In genomic region chr6:41150671-41151070, GRCh38 we compare ENCODE assay signal across 25 cellular contexts. TPM values are rescaled to one million over a fixed set of nuclear protein-coding genes. Genes with fewer than 3 reads are reported as not detected.
A peak's percentile ranks its signal among the peaks of the same experiment; 100 is the strongest.
DNase-seq lines count a peak whose midpoint lies in the region; ATAC-seq and TF ChIP-seq lines count a peak whose summit lies in the region.
"Had no signal": no experiment of that assay in that cellular context is flagged by ENCODE, and none has a peak within 500 bp of the region (broad histone marks: within the 10 kb centered on the region; RNA-seq: fewer than 3 reads in every experiment).

No MANE protein-coding gene starts in this region.

- H3K9me3 Mint-ChIP-seq in GM23338 (no peaks in the 10 kb centered on the region), WTC11 (no peaks in the 10 kb centered on the region)
- H3K9me3 Mint-ChIP-seq: CD4-positive, alpha-beta T cell; HFFc6 had no signal

- H3K27ac ChIP-seq in GM23338 (ENCODE audit: low read depth) = no peak overlapping the region
- H3K27ac ChIP-seq in foreskin keratinocyte = no peak overlapping the region
- H3K27ac ChIP-seq: 22Rv1, BLaER1, RWPE1, SK-N-MC had no signal

- no peaks in the 10 kb centered on the region for H3F3A ChIP-seq in GM23338 (replicated peaks; ENCODE audit: low read depth)

- intact Hi-C loops in left ventricle myocardium superior (cut with micrococcal nuclease) = no loop called here

- POLR2A ChIA-PET in WTC11 (lab: Charles Lee) = no interaction called here

- ATAC-seq in GM23338 (peak; percentile 65), WTC11 (peak; percentile 75), foreskin keratinocyte (no peak), HG03097 (IDR thresholded peaks at IDR 0.05; ENCODE audit: low FRiP score, unreplicated experiment) (no peak), left ventricle myocardium superior (no peak), HG03439 (IDR thresholded peaks at IDR 0.05; ENCODE audit: unreplicated experiment) (no peak)

- H3K27me3 Mint-ChIP-seq in GM23338 (ENCODE audit: insufficient read depth, low read depth, poor library complexity) = peaks cover 10% of the 10 kb centered on the region
- peaks cover 9% of the 10 kb centered on the region for H3K27me3 Mint-ChIP-seq in WTC11 (ENCODE audit: low read depth)
- H3K27me3 Mint-ChIP-seq: CD4-positive, alpha-beta T cell had no signal

- H3K4me2 ChIP-seq in GM23338 = no peak overlapping the region
- H3K4me2 ChIP-seq: BLaER1 had no signal

- H2AFZ ChIP-seq in GM23338 = no peak overlapping the region

- H3K27me3 ChIP-seq in GM23338 (ENCODE audit: insufficient read depth) (no peaks in the 10 kb centered on the region), foreskin keratinocyte (no peaks in the 10 kb centered on the region)
- H3K27me3 ChIP-seq: BLaER1 had no signal

- H3K4me1 Mint-ChIP-seq in GM23338 (peaks cover 8% of the 10 kb centered on the region), WTC11 (peaks cover 11% of the 10 kb centered on the region)

- H3K27ac Mint-ChIP-seq in GM23338 (no peak overlapping the region), WTC11 (no peak overlapping the region)
- H3K27ac Mint-ChIP-seq: CD4-positive, alpha-beta T cell; HFFc6 had no signal

- no peaks in the 10 kb centered on the region for H3K36me3 Mint-ChIP-seq in GM23338 (ENCODE audit: low read depth)
- H3K36me3 Mint-ChIP-seq in WTC11 = no peaks in the 10 kb centered on the region

- no peaks in the 10 kb centered on the region for H4K20me1 ChIP-seq in GM23338 (replicated peaks; ENCODE audit: insufficient read depth)
- H4K20me1 ChIP-seq: BLaER1 had no signal

- TF ChIP-seq CTCF in GM23338 (conservative IDR thresholded peaks at IDR 0.05; ENCODE audit: low read depth in 2 of 2) (peak; percentile 12 to 43; a peak in 2 of 4 replicates), WTC11 (IDR thresholded peaks at IDR 0.05) (no peak), foreskin keratinocyte (conservative IDR thresholded peaks at IDR 0.05) (peak; percentile 34)

- H3K4me1 ChIP-seq in GM23338 (ENCODE audit: insufficient read depth) (peaks cover 9% of the 10 kb centered on the region), foreskin keratinocyte (peaks cover 14% of the 10 kb centered on the region)

- no peak overlapping the region for H3K4me3 ChIP-seq in GM23338
- H3K4me3 ChIP-seq: BLaER1, SK-N-MC had no signal

- DNase-seq in DMS53 (lab: John Stamatoyannopoulos, UW) = peak; percentile 46
- DNase-seq in DMS53 treated with DMSO at 0.1 percent for 48 hours (lab: John Stamatoyannopoulos, UW; ENCODE audit: unreplicated experiment) = no peak
- no peak for DNase-seq in GM23338 (ENCODE audit: low spot score)
- no peak for DNase-seq in WTC11 (ENCODE audit: low spot score)
- DNase-seq in foreskin keratinocyte = no peak
- DNase-seq in left ventricle myocardium superior = no peak
- DNase-seq: ACHN; CD4-positive, alpha-beta T cell; COR-L47; DND-41; HFFc6; Karpas-422; NCI-H187 treated with DMSO at 0.1 percent for 48 hours; NCI-H2107; NK-92 treated with Interleukin-12 subunit alpha and Interleukin-12 subunit beta, amount 100 ng/mL, for 24 hours; SHP77 treated with DMSO at 0.1 percent for 48 hours; SW 1271 had no signal

- H3K4me3 Mint-ChIP-seq in GM23338 (no peak overlapping the region), WTC11 (no peak overlapping the region)
- H3K4me3 Mint-ChIP-seq: CD4-positive, alpha-beta T cell; HFFc6 had no signal

- H3K79me2 ChIP-seq in GM23338 (replicated peaks; ENCODE audit: insufficient read depth) = no peaks in the 10 kb centered on the region

- CTCF ChIA-PET in WTC11 (lab: Charles Lee) = interaction anchor here (1.3 to 1.5 kb wide), 2 partner anchors 32 to 49 kb away, joined by 4 to 5 read pairs; no protein-coding TSS in a partner anchor

- H3K36me3 ChIP-seq in GM23338 (ENCODE audit: insufficient read depth) = no peaks in the 10 kb centered on the region
- H3K36me3 ChIP-seq: BLaER1 had no signal

- 0 out of 2 replicates have a peak, but pooled peaks cover 3% of the 10 kb centered on the region for H3K9me2 ChIP-seq in GM23338 (ENCODE audit: insufficient read depth)

TF ChIP-seq in GM23338, 12 proteins besides CTCF, POLR2A, EP300 and RAD21 (continues in another document):
- TF ChIP-seq ZNF331 (CRISPR knock-in tag; IDR thresholded peaks at IDR 0.05; ENCODE audit: low read depth) (no peak), ZNF114 (CRISPR knock-in tag; IDR thresholded peaks at IDR 0.05) (no peak), JUNB (IDR thresholded peaks at IDR 0.05; ENCODE audit: unreplicated experiment) (no peak)
- TF ChIP-seq, protein P1, sequence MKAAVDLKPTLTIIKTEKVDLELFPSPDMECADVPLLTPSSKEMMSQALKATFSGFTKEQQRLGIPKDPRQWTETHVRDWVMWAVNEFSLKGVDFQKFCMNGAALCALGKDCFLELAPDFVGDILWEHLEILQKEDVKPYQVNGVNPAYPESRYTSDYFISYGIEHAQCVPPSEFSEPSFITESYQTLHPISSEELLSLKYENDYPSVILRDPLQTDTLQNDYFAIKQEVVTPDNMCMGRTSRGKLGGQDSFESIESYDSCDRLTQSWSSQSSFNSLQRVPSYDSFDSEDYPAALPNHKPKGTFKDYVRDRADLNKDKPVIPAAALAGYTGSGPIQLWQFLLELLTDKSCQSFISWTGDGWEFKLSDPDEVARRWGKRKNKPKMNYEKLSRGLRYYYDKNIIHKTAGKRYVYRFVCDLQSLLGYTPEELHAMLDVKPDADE (IDR thresholded peaks at IDR 0.05) = no peak

TF ChIP-seq in WTC11, 78 proteins besides CTCF, POLR2A, EP300 and RAD21 (continues in another document):
- TF ChIP-seq ZNF232 (CRISPR knock-in tag; IDR thresholded peaks at IDR 0.05) = no peak
- TF ChIP-seq, protein P2, sequence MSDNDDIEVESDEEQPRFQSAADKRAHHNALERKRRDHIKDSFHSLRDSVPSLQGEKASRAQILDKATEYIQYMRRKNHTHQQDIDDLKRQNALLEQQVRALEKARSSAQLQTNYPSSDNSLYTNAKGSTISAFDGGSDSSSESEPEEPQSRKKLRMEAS (CRISPR knock-in tag; IDR thresholded peaks at IDR 0.05) = no peak
- no peak for TF ChIP-seq TP53 (CRISPR knock-in tag; IDR thresholded peaks at IDR 0.05)
- TF ChIP-seq TEAD4 (CRISPR knock-in tag; IDR thresholded peaks at IDR 0.05) = no peak
- TF ChIP-seq, protein P3, sequence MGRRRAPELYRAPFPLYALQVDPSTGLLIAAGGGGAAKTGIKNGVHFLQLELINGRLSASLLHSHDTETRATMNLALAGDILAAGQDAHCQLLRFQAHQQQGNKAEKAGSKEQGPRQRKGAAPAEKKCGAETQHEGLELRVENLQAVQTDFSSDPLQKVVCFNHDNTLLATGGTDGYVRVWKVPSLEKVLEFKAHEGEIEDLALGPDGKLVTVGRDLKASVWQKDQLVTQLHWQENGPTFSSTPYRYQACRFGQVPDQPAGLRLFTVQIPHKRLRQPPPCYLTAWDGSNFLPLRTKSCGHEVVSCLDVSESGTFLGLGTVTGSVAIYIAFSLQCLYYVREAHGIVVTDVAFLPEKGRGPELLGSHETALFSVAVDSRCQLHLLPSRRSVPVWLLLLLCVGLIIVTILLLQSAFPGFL (CRISPR knock-in tag; IDR thresholded peaks at IDR 0.05; ENCODE audit: borderline replicate concordance) = no peak
- TF ChIP-seq, protein P4, sequence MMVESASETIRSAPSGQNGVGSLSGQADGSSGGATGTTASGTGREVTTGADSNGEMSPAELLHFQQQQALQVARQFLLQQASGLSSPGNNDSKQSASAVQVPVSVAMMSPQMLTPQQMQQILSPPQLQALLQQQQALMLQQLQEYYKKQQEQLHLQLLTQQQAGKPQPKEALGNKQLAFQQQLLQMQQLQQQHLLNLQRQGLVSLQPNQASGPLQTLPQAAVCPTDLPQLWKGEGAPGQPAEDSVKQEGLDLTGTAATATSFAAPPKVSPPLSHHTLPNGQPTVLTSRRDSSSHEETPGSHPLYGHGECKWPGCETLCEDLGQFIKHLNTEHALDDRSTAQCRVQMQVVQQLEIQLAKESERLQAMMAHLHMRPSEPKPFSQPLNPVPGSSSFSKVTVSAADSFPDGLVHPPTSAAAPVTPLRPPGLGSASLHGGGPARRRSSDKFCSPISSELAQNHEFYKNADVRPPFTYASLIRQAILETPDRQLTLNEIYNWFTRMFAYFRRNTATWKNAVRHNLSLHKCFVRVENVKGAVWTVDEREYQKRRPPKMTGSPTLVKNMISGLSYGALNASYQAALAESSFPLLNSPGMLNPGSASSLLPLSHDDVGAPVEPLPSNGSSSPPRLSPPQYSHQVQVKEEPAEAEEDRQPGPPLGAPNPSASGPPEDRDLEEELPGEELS (CRISPR knock-in tag; IDR thresholded peaks at IDR 0.05) = no peak
- TF ChIP-seq SMAD4 (CRISPR knock-in tag; IDR thresholded peaks at IDR 0.05) = no peak
- TF ChIP-seq, protein P5, sequence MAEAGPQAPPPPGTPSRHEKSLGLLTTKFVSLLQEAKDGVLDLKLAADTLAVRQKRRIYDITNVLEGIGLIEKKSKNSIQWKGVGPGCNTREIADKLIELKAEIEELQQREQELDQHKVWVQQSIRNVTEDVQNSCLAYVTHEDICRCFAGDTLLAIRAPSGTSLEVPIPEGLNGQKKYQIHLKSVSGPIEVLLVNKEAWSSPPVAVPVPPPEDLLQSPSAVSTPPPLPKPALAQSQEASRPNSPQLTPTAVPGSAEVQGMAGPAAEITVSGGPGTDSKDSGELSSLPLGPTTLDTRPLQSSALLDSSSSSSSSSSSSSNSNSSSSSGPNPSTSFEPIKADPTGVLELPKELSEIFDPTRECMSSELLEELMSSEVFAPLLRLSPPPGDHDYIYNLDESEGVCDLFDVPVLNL (CRISPR knock-in tag; IDR thresholded peaks at IDR 0.05; ENCODE audit: borderline replicate concordance, low read depth) = no peak

RNA-seq across cellular contexts. Expression of gene TREML1, which starts 3.5 kb away (rescaled TPM):
- total RNA-seq in GM23338 (2014; rRNA removed; shearing (Covaris generic)) = not detected in 2 replicates
- polyA plus RNA-seq in GM23338 (2016; fragmentation: Nextera tagmentation; extraction: Ambion mirVana) (not detected in 2 replicates), foreskin keratinocyte (0.17 and 0.36 TPM in 2 replicates)
- total RNA-seq in WTC11 (2021) (0.27 TPM in 1 of 3 replicates, not detected in the others), foreskin keratinocyte (0.18 and 0.34 TPM in 2 replicates), left ventricle myocardium superior (not detected)
- total RNA-seq: CD4-positive, alpha-beta T cell; HFFc6; MCF 10A; NCI-H460 had no signal

RNA-seq across cellular contexts. Expression of gene TREM2, which starts 12.2 kb away (rescaled TPM):
- not detected in 2 replicates for total RNA-seq in GM23338 (2014; rRNA removed; shearing (Covaris generic))
- not detected in 2 replicates for polyA plus RNA-seq in GM23338 (2016; fragmentation: Nextera tagmentation; extraction: Ambion mirVana)
- 0.18 TPM in 1 of 3 replicates, not detected in the others for total RNA-seq in WTC11 (2021)
- 0.37 and 0.85 TPM in 2 replicates for total RNA-seq in foreskin keratinocyte
- polyA plus RNA-seq in foreskin keratinocyte = 0.58 and 0.88 TPM in 2 replicates
- 0.59 TPM for total RNA-seq in left ventricle myocardium superior
- total RNA-seq: CD4-positive, alpha-beta T cell; HFFc6; NCI-H460 had no signal

RNA-seq across cellular contexts. Expression of gene TREML2, which starts 50.3 kb away (rescaled TPM):
- total RNA-seq in GM23338 (2014; rRNA removed; shearing (Covaris generic)) = 0.07 TPM in 1 of 2 replicates, not detected in the other
- 0.19 TPM in 1 of 2 replicates, not detected in the other for polyA plus RNA-seq in GM23338 (2016; fragmentation: Nextera tagmentation; extraction: Ambion mirVana)
- 0.09 to 0.15 TPM (median 0.09 TPM) in 3 replicates for total RNA-seq in WTC11 (2021)
- total RNA-seq in foreskin keratinocyte = 0.07 and 0.17 TPM in 2 replicates
- polyA plus RNA-seq in foreskin keratinocyte = 0.04 and 0.18 TPM in 2 replicates
- not detected for total RNA-seq in left ventricle myocardium superior
- total RNA-seq: HFFc6, MCF 10A, NCI-H460 had no signal

Comparison
In these comparisons a context has a peak if more than half of its experiments do, and no peak if none do; other contexts are left out.
1. ATAC-seq: peak in GM23338 (single experiment) and WTC11 (single experiment); none in foreskin keratinocyte (single experiment), HG03097 (single experiment), left ventricle myocardium superior (single experiment) and HG03439 (single experiment).